ENCODE assay signal across 9 cellular contexts in the genomic region with DNA sequence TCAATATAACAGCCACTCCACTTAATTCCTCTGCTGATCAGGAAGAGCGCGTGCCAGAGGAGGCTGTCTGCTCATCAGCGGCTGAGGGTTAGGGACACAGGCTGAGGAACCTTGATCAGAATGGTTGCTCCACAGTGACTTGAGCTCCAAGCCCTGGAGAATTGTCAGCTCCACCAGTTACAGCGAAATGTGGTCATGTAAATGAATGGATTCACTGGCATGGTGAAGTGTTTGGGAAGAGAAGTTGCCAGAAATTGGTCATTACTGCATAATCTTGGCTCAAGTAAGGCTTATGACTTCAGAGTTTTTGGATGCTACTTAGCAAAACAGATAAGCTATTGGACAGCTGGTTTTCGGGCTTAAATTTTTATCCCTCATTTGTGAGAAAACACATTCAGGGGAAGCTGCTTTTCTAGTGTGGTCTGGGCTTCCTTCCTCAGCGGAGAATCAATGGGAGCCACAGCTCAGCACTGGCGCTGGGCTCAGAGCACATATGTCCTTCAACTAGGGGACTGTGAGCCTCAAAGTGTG.
DNase-seq lines count a peak whose midpoint lies in the region; ATAC-seq and TF ChIP-seq lines count a peak whose summit lies in the region.
"Had no signal": no experiment of that assay in that cellular context is flagged by ENCODE, and none has a peak within 500 bp of the region (broad histone marks: within the 10 kb centered on the region; RNA-seq: fewer than 3 reads in every experiment).

No MANE protein-coding gene starts in this region.

- intact Hi-C loops in activated T-helper 1 cell treated with anti-CD3 and anti-CD28 coated beads, Interleukin-12 subunit alpha, Interleukin-12 subunit beta, Interleukin-2, Interleukin-4 antibody, amounts not matched to agents 30 ng/mL and 10 ng/mL and 1 ng/mL, durations not matched to agents 14 hours and 24 hours and 36 hours (cut with micrococcal nuclease) = no loop called here
- intact Hi-C loops in gastrocnemius medialis (cut with DNase I; ENCODE audit: low total_unique reads) = no loop called here

- no peaks in the 10 kb centered on the region for H3K9me3 Mint-ChIP-seq in activated T-helper 1 cell treated with anti-CD3 and anti-CD28 coated beads, Interleukin-12 subunit alpha, Interleukin-12 subunit beta, Interleukin-2, Interleukin-4 antibody, amounts not matched to agents 30 ng/mL and 10 ng/mL and 1 ng/mL, durations not matched to agents 14 hours and 24 hours and 36 hours

- peak overlapping the region; percentile 98 for H3K27ac ChIP-seq in cardiac muscle cell
- peak overlapping the region; percentile 87 to 91 (median 89) for H3K27ac ChIP-seq in gastrocnemius medialis

- no peaks in the 10 kb centered on the region for H3K4me1 Mint-ChIP-seq in activated T-helper 1 cell treated with anti-CD3 and anti-CD28 coated beads, Interleukin-12 subunit alpha, Interleukin-12 subunit beta, Interleukin-2, Interleukin-4 antibody, amounts not matched to agents 30 ng/mL and 10 ng/mL and 1 ng/mL, durations not matched to agents 14 hours and 24 hours and 36 hours (ENCODE audit: low read depth)

- TF ChIP-seq CTCF in cardiac muscle cell (IDR thresholded peaks at IDR 0.05; ENCODE audit: low read depth, low read length) = no peak
- no peak for TF ChIP-seq CTCF in gastrocnemius medialis (IDR thresholded peaks at IDR 0.05 in 4 of 5, conservative IDR thresholded peaks at IDR 0.05 in 1 of 5)

- H3K4me1 ChIP-seq in cardiac muscle cell (ENCODE audit: low read depth) (peaks cover 32% of the 10 kb centered on the region), gastrocnemius medialis (peaks cover 36 to 56% of the 10 kb centered on the region in 2 donors)

- H3K36me3 Mint-ChIP-seq in activated T-helper 1 cell treated with anti-CD3 and anti-CD28 coated beads, Interleukin-12 subunit alpha, Interleukin-12 subunit beta, Interleukin-2, Interleukin-4 antibody, amounts not matched to agents 30 ng/mL and 10 ng/mL and 1 ng/mL, durations not matched to agents 14 hours and 24 hours and 36 hours (ENCODE audit: low read depth) = peaks cover 36% of the 10 kb centered on the region

- in situ Hi-C loops in gastrocnemius medialis (cut with MboI; ENCODE audit: low sequenced_read_pairs in 4 of 4) = no loop called here

- H3K27me3 ChIP-seq in cardiac muscle cell (no peaks in the 10 kb centered on the region), gastrocnemius medialis (no peaks in the 10 kb centered on the region), H7 (ENCODE audit: control insufficient read depth, insufficient read depth, low read length) (no peaks in the 10 kb centered on the region)

- peak; percentile 5 to 21 for ATAC-seq in gastrocnemius medialis

- H3K4me3 Mint-ChIP-seq in activated T-helper 1 cell treated with anti-CD3 and anti-CD28 coated beads, Interleukin-12 subunit alpha, Interleukin-12 subunit beta, Interleukin-2, Interleukin-4 antibody, amounts not matched to agents 30 ng/mL and 10 ng/mL and 1 ng/mL, durations not matched to agents 14 hours and 24 hours and 36 hours = no peak overlapping the region

- no peaks in the 10 kb centered on the region for H3K27me3 Mint-ChIP-seq in activated T-helper 1 cell treated with anti-CD3 and anti-CD28 coated beads, Interleukin-12 subunit alpha, Interleukin-12 subunit beta, Interleukin-2, Interleukin-4 antibody, amounts not matched to agents 30 ng/mL and 10 ng/mL and 1 ng/mL, durations not matched to agents 14 hours and 24 hours and 36 hours (ENCODE audit: insufficient read depth)

- no peak for TF ChIP-seq POLR2A in gastrocnemius medialis (IDR thresholded peaks at IDR 0.05)

- H3K27ac Mint-ChIP-seq in activated T-helper 1 cell treated with anti-CD3 and anti-CD28 coated beads, Interleukin-12 subunit alpha, Interleukin-12 subunit beta, Interleukin-2, Interleukin-4 antibody, amounts not matched to agents 30 ng/mL and 10 ng/mL and 1 ng/mL, durations not matched to agents 14 hours and 24 hours and 36 hours = peak overlapping the region; percentile 2

- peak; percentile 79 for DNase-seq in D341Med (ENCODE audit: low spot score)
- no peak for DNase-seq in activated T-helper 1 cell treated with anti-CD3 and anti-CD28 coated beads, Interleukin-12 subunit alpha, Interleukin-12 subunit beta, Interleukin-2, Interleukin-4 antibody, amounts not matched to agents 30 ng/mL and 10 ng/mL and 1 ng/mL, durations not matched to agents 14 hours and 24 hours and 36 hours (ENCODE audit: low spot score)
- DNase-seq in cardiac muscle cell (ENCODE audit: low read depth in 1 of 2, low spot score in 1 of 2) = peak in 1 of 2 donors; percentile 94
- peak; percentile 31 to 65 for DNase-seq in gastrocnemius medialis
- DNase-seq in SKM-1 (lab: John Stamatoyannopoulos, UW; ENCODE audit: unreplicated experiment) = no peak
- no peak for DNase-seq in GM19240 (ENCODE audit: insufficient read length, low spot score)
- no peak for DNase-seq in H7
- no peak for DNase-seq in DMS53 treated with DMSO at 0.1 percent for 48 hours (lab: John Stamatoyannopoulos, UW; ENCODE audit: unreplicated experiment)
- DNase-seq: occipital lobe had no signal

- no peaks in the 10 kb centered on the region for H3K9me3 ChIP-seq in cardiac muscle cell (ENCODE audit: low read depth)
- H3K9me3 ChIP-seq in gastrocnemius medialis = no peaks in the 10 kb centered on the region

- H3K4me3 ChIP-seq in cardiac muscle cell = no peak overlapping the region
- H3K4me3 ChIP-seq in gastrocnemius medialis = no peak overlapping the region
- no peak overlapping the region for H3K4me3 ChIP-seq in H7 (ENCODE audit: insufficient read depth, low read depth, low read length)

- H3K36me3 ChIP-seq in cardiac muscle cell = no peaks in the 10 kb centered on the region
- peaks cover 0 to 18% of the 10 kb centered on the region in 2 donors for H3K36me3 ChIP-seq in gastrocnemius medialis
- H3K36me3 ChIP-seq in H7 (replicated peaks; ENCODE audit: control insufficient read depth, insufficient read depth, low read length) = peaks cover 7% of the 10 kb centered on the region

Comparison
In these comparisons a context has a peak if more than half of its experiments do, and no peak if none do; other contexts are left out.
1. DNase-seq: peak in D341Med (single experiment) and gastrocnemius medialis (2 of 2); none in activated T-helper 1 cell treated with anti-CD3 and anti-CD28 coated beads, Interleukin-12 subunit alpha, Interleukin-12 subunit beta, Interleukin-2, Interleukin-4 antibody, amounts not matched to agents 30 ng/mL and 10 ng/mL and 1 ng/mL, durations not matched to agents 14 hours and 24 hours and 36 hours (single experiment), SKM-1 (single experiment), GM19240 (single experiment), H7 (single experiment) and DMS53 treated with DMSO at 0.1 percent for 48 hours (single experiment).